ENCODE assay signal across 8 cellular contexts in the genomic region with DNA sequence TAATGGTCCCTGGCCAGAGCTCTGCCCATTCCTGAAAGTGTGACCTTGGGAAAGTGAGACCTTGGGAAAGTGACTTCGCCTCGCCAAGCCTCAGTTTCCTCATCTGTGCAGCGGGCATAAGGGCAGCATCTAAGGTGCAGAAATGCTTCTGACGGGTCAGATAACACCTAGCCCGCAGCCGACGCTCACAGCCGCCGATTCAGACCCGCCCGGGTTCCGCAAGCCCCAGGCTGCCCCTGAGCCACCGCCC. TPM values are rescaled to one million over a fixed set of nuclear protein-coding genes. Genes with fewer than 3 reads are reported as not detected.
A peak's percentile ranks its signal among the peaks of the same experiment; 100 is the strongest.
DNase-seq lines count a peak whose midpoint lies in the region; ATAC-seq and TF ChIP-seq lines count a peak whose summit lies in the region.

No MANE protein-coding gene starts in this region.

- H3K9me3 ChIP-seq in CD8-positive, alpha-beta memory T cell (ENCODE audit: low read length) = no peaks in the 10 kb centered on the region
- H3K9me3 ChIP-seq in HEK293 (ENCODE audit: control insufficient read depth, insufficient read depth, low read depth, low read length) (no peaks in the 10 kb centered on the region), heart right ventricle (no peaks in the 10 kb centered on the region), smooth muscle cell (replicated peaks; ENCODE audit: low read depth) (no peaks in the 10 kb centered on the region)

- no peak for TF ChIP-seq CTCF in HEK293 (tag by site-specific recombination; IDR thresholded peaks at IDR 0.05)
- no peak for TF ChIP-seq CTCF in WI38 (IDR thresholded peaks at IDR 0.05; ENCODE audit: low read depth, low read length)
- TF ChIP-seq CTCF in heart right ventricle (IDR thresholded peaks at IDR 0.05) = no peak
- no peak for TF ChIP-seq CTCF in smooth muscle cell (IDR thresholded peaks at IDR 0.05; ENCODE audit: borderline replicate concordance, insufficient read depth, poor library complexity, severe bottlenecking)

- H3K27me3 ChIP-seq in CD8-positive, alpha-beta memory T cell (ENCODE audit: insufficient read depth, low read length, poor library complexity, severe bottlenecking) = no peaks in the 10 kb centered on the region
- H3K27me3 ChIP-seq in heart right ventricle (peaks cover 0 to 9% (median 3%) of the 10 kb centered on the region in 7 donors), smooth muscle cell (ENCODE audit: low read depth) (peaks cover 28% of the 10 kb centered on the region)

- peaks cover 48% of the 10 kb centered on the region for H4K20me1 ChIP-seq in smooth muscle cell (ENCODE audit: low read depth)

- peaks cover 2 to 9% (median 5%) of the 10 kb centered on the region in 3 donors for H3K36me3 Mint-ChIP-seq in CD8-positive, alpha-beta memory T cell

- H3F3A ChIP-seq in smooth muscle cell (ENCODE audit: low read depth) = no peaks in the 10 kb centered on the region

- no peak for ATAC-seq in heart right ventricle
- ATAC-seq in GM18502 (IDR thresholded peaks at IDR 0.05; ENCODE audit: poor library complexity, unreplicated experiment) = no peak

- peaks cover 0 to 6% (median 0%) of the 10 kb centered on the region in 5 donors for H3K9me3 Mint-ChIP-seq in CD8-positive, alpha-beta memory T cell

- peak overlapping the region; percentile 85 for H3K4me3 ChIP-seq in CD8-positive, alpha-beta memory T cell (ENCODE audit: low read length)
- H3K4me3 ChIP-seq in HEK293 (ENCODE audit: low read depth, low read length) = peak overlapping the region; percentile 69
- H3K4me3 ChIP-seq in WI38 (ENCODE audit: low read depth, low read length) = peak overlapping the region; percentile 78
- peak overlapping the region; percentile 60 to 87 (median 78) for H3K4me3 ChIP-seq in heart right ventricle
- peak overlapping the region; percentile 96 for H3K4me3 ChIP-seq in smooth muscle cell

- peaks cover 59% of the 10 kb centered on the region for H3K4me1 ChIP-seq in CD8-positive, alpha-beta memory T cell (ENCODE audit: insufficient read depth, low read length)
- peaks cover 32% of the 10 kb centered on the region for H3K4me1 ChIP-seq in HEK293 (ENCODE audit: control insufficient read depth, insufficient read depth, low read length)
- H3K4me1 ChIP-seq in heart right ventricle = peaks cover 32 to 75% (median 59%) of the 10 kb centered on the region in 9 donors
- H3K4me1 ChIP-seq in smooth muscle cell (ENCODE audit: low read depth) = peaks cover 10% of the 10 kb centered on the region

- peak overlapping the region; percentile 76 for H3K27ac ChIP-seq in CD8-positive, alpha-beta memory T cell (ENCODE audit: low read depth, low read length)
- peak overlapping the region; percentile 77; the same call in 1 of the 2 replicates for H3K27ac ChIP-seq in HEK293 (ENCODE audit: extremely low read depth, low read depth, low read length)
- H3K27ac ChIP-seq in heart right ventricle = peak overlapping the region; percentile 75 to 96 (median 89)
- peak overlapping the region; percentile 61 for H3K27ac ChIP-seq in smooth muscle cell (ENCODE audit: low read depth)

- peak overlapping the region; percentile 79 to 95 (median 90) for H3K4me3 Mint-ChIP-seq in CD8-positive, alpha-beta memory T cell

- intact Hi-C loops in heart right ventricle (cut with DNase I) = loop anchor here in 9 of 10 donors (1.0 to 5.0 kb wide), 7 partner anchors 55 to 80 kb away; a partner anchor contains a TSS

- H3K27me3 Mint-ChIP-seq in CD8-positive, alpha-beta memory T cell = peaks cover 11 to 14% of the 10 kb centered on the region in 2 donors

- POLR2A ChIA-PET in CD8-positive, alpha-beta memory T cell (lab: Charles Lee) = no interaction called here
- POLR2A ChIA-PET in HEK293 (lab: Yijun Ruan, JAX) = interaction anchor here (0.6 to 2.7 kb wide), 8 partner anchors 9 to 126 kb away, joined by 3 to 8 read pairs (median 5); a partner anchor contains a TSS

- peak overlapping the region; percentile 65 for H3K9ac ChIP-seq in smooth muscle cell (ENCODE audit: low read depth)

- H2AFZ ChIP-seq in smooth muscle cell (ENCODE audit: low read depth) = no peak overlapping the region

- CTCF ChIA-PET in CD8-positive, alpha-beta memory T cell (lab: Charles Lee) = interaction anchor here (0.9 to 2.6 kb wide), 3 partner anchors 16 to 75 kb away, joined by 3 to 13 read pairs (median 4); a partner anchor contains a TSS
- CTCF ChIA-PET in HEK293 (lab: Yijun Ruan, JAX) = interaction anchor here (1.1 to 2.1 kb wide), 3 partner anchors 10 to 79 kb away, joined by 3 to 17 read pairs (median 4); no protein-coding TSS in a partner anchor

- peaks cover 57 to 63% (median 58%) of the 10 kb centered on the region in 3 donors for H3K4me1 Mint-ChIP-seq in CD8-positive, alpha-beta memory T cell

- WGBS in heart right ventricle, 2 donors = 0% methylated on average over 12 to 13 of the region's 13 CpGs
- whole genome bisulfite sequencing in smooth muscle cell (ENCODE audit: low lambda C conversion rate) = 3% methylated on average over 12 of the region's 13 CpGs

- H3K4me2 ChIP-seq in smooth muscle cell = peak overlapping the region; percentile 89

- no peak for DNase-seq in CD8-positive, alpha-beta memory T cell
- DNase-seq in heart right ventricle (no peak), smooth muscle cell (lab: John Stamatoyannopoulos, UW; ENCODE audit: unreplicated experiment) (no peak), NCI-H1694 treated with DMSO at 0.1 percent for 48 hours (lab: John Stamatoyannopoulos, UW) (no peak), NCI-H446 treated with DMSO at 0.1 percent for 48 hours (lab: John Stamatoyannopoulos, UW) (no peak)

- peaks cover 55% of the 10 kb centered on the region for H3K79me2 ChIP-seq in smooth muscle cell (ENCODE audit: low read depth)

- no peaks in the 10 kb centered on the region for H3K36me3 ChIP-seq in CD8-positive, alpha-beta memory T cell (ENCODE audit: insufficient read depth, low read length)
- H3K36me3 ChIP-seq in HEK293 (ENCODE audit: control insufficient read depth in 2 of 2, insufficient read depth in 1 of 2, low read length in 2 of 2) (peaks cover 4 to 16% of the 10 kb centered on the region in 2 experiments; a peak in 1 of 3 replicates), heart right ventricle (peaks cover 0 to 21% (median 0%) of the 10 kb centered on the region in 9 donors), smooth muscle cell (ENCODE audit: low read depth) (no peaks in the 10 kb centered on the region)

- H3K27ac Mint-ChIP-seq in CD8-positive, alpha-beta memory T cell = peak overlapping the region; percentile 80 to 95 (median 87)

TF ChIP-seq in HEK293, 187 proteins besides CTCF, POLR2A, EP300 and RAD21:
- TF ChIP-seq SP7 (tag by site-specific recombination; IDR thresholded peaks at IDR 0.05) = 0 out of 2 replicates have a peak, but pooled peaks have one; percentile 5
- peak; percentile 78 for TF ChIP-seq PRDM1 (tag by site-specific recombination; IDR thresholded peaks at IDR 0.05)
- TF ChIP-seq ZNF48 (tag by site-specific recombination; IDR thresholded peaks at IDR 0.05) = no peak
TF ChIP-seq in HEK293: peak in this region for 2.

RNA-seq across cellular contexts. Expression of a gene that starts 0.5 kb away (rescaled TPM):
- total RNA-seq in CD8-positive, alpha-beta memory T cell = 100 to 1,000 TPM; 274 TPM
- polyA plus RNA-seq in CD8-positive, alpha-beta memory T cell = 43.1 TPM
- 100 to 1,000 TPM; 112 to 276 (median 140) TPM for total RNA-seq in heart right ventricle
- polyA plus RNA-seq in heart right ventricle = 100 to 1,000 TPM; 110 to 311 TPM
- total RNA-seq in smooth muscle cell = 137 and 184 TPM in 2 replicates
- 150 and 163 TPM in 2 replicates for polyA plus RNA-seq in smooth muscle cell
